In the genomic region with DNA sequence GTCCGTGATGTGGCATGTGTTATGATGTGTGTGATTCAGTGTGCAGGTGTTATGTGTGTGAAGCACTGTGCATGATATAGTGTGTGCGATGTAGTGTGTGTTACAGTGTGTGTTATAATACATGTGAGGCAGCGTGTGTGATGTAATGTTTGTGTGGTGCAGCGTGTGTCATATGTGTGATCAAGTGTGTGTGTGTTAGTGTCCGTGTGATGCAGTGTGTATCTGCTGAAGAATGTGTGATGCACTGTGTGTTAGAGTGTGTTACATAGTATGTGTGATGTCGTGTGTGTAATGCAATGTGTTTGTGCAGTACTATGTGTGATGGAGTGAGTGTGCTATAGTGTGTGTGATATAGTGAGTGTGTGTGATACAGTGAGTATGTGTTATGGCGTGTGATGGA, we compare ENCODE assay signal across 26 cellular contexts.
"Had no signal": no experiment of that assay in that cellular context is flagged by ENCODE, and none has a peak within 500 bp of the region (broad histone marks: within the 10 kb centered on the region; RNA-seq: fewer than 3 reads in every experiment).

No MANE protein-coding gene starts in this region.

- H3K4me3 ChIP-seq: coronary artery, dorsolateral prefrontal cortex, gastroesophageal sphincter, heart right ventricle had no signal

- H3K27ac ChIP-seq: brain microvascular endothelial cell, coronary artery, dorsolateral prefrontal cortex, gastroesophageal sphincter, heart right ventricle had no signal

- H3K9me3 ChIP-seq: gastroesophageal sphincter, heart right ventricle had no signal

- H3K27me3 ChIP-seq: brain microvascular endothelial cell, gastroesophageal sphincter, heart right ventricle had no signal

- H3K36me3 ChIP-seq: brain microvascular endothelial cell, gastroesophageal sphincter, heart right ventricle had no signal

- ATAC-seq: activated CD4-positive, alpha-beta T cell treated with anti-CD3 and anti-CD28 coated beads for 36 hours; activated CD8-positive, alpha-beta memory T cell treated with anti-CD3 and anti-CD28 coated beads, Interleukin-2, amount 10 ng/mL, durations not matched to agents 7 days and 5 days; activated CD8-positive, alpha-beta T cell treated with anti-CD3 and anti-CD28 coated beads, Interleukin-2, amount 10 ng/mL, durations not matched to agents 7 days and 5 days; activated naive CD4-positive, alpha-beta T cell treated with anti-CD3 and anti-CD28 coated beads, Interleukin-2, amount 50 U/mL, for 72 hours; esophagus mucosa; gastroesophageal sphincter had no signal

- H3K4me1 ChIP-seq: gastroesophageal sphincter, heart right ventricle had no signal

- DNase-seq: activated CD4-positive, alpha-beta memory T cell treated with anti-CD3 and anti-CD28 coated beads for 36 hours; activated CD4-positive, alpha-beta T cell treated with anti-CD3 and anti-CD28 coated beads for 36 hours; activated CD4-positive, alpha-beta T cell treated with anti-CD3 and anti-CD28 coated beads, Interleukin-2, amount 10 ng/mL, durations not matched to agents 24 days and 14 days; activated CD4-positive, CD25-positive, alpha-beta regulatory T cell; activated CD4-positive, CD25-positive, alpha-beta regulatory T cell treated with anti-CD3 and anti-CD28 coated beads, Interleukin-2, amount 50 U/mL, for 72 hours; activated CD8-positive, alpha-beta memory T cell treated with anti-CD3 and anti-CD28 coated beads, Interleukin-2, amount 10 ng/mL, durations not matched to agents 7 days and 5 days; activated CD8-positive, alpha-beta memory T cell treated with anti-CD3 and anti-CD28 coated beads, Interleukin-2, amount 50 U/mL, for 4 hours; activated CD8-positive, alpha-beta T cell treated with anti-CD3 and anti-CD28 coated beads, Interleukin-2, amount 10 ng/mL, durations not matched to agents 7 days and 5 days; activated effector memory CD4-positive, alpha-beta T cell treated with anti-CD3 and anti-CD28 coated beads, Interleukin-2, amount 50 U/mL, for 16 hours; activated naive CD4-positive, alpha-beta T cell treated with anti-CD3 and anti-CD28 coated beads, Interleukin-2, amount 10 ng/mL, durations not matched to agents 7 days and 5 days; activated naive CD8-positive, alpha-beta T cell treated with anti-CD3 and anti-CD28 coated beads, Interleukin-2, amount 10 ng/mL, durations not matched to agents 7 days and 5 days; activated T-cell treated with anti-CD3 and anti-CD28 coated beads, Interleukin-2, amount 50 U/mL, for 1 hour; activated T-cell treated with anti-CD3 and anti-CD28 coated beads, Interleukin-2, amount 50 U/mL, for 48 hours; anterior cingulate cortex; brain microvascular endothelial cell; dorsolateral prefrontal cortex; effector memory CD4-positive, alpha-beta T cell; endodermal cell; foreskin melanocyte; heart right ventricle; T-helper 2 cell had no signal

- FAIRE-seq: astrocyte had no signal
